ENCODE assay signal across 23 cellular contexts in the genomic region with DNA sequence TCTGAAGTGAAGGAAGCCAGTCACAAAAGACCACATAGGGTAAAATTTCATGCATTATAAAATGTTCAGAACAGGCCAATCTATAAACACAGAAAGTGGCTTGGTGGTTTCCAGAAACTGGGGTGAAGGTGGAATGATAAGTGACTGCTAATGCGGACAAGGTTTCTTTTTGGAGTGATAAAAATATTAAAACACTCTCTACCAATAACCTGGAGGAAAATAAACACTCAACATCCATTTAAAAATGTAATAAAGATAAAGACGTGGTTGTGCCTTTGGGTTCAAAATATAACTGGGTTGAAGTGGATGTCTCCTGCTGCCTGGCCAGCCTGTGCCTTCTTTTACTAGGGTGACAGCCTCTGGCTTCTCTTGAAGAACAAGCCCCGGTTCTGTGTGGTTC.
A peak's percentile ranks its signal among the peaks of the same experiment; 100 is the strongest.
DNase-seq lines count a peak whose midpoint lies in the region; ATAC-seq, FAIRE-seq and TF ChIP-seq lines count a peak whose summit lies in the region.
"Had no signal": no experiment of that assay in that cellular context is flagged by ENCODE, and none has a peak within 500 bp of the region (broad histone marks: within the 10 kb centered on the region; RNA-seq: fewer than 3 reads in every experiment).

No MANE protein-coding gene starts in this region.

- H3K27ac ChIP-seq in OCI-LY3 (ENCODE audit: low read length), result peak overlapping the region; percentile 34
- H3K27ac ChIP-seq in colonic mucosa, result peak overlapping the region; percentile 79
- peak overlapping the region in 1 of 2 donors; percentile 37 for H3K27ac ChIP-seq in small intestine (ENCODE audit: low read depth in 1 of 2, low read length in 1 of 2)
- H3K27ac ChIP-seq: GM23248 had no signal

- intact Hi-C loops in colonic mucosa (cut with DNase I), result no loop called here
- intact Hi-C loops in mucosa of descending colon (cut with DNase I, micrococcal nuclease), result no loop called here

- H3K27ac Mint-ChIP-seq in type B pancreatic cell, result no peak overlapping the region
- H3K27ac Mint-ChIP-seq: CD4-positive, alpha-beta memory T cell had no signal

- H3K79me2 ChIP-seq in OCI-LY3 (ENCODE audit: low read length), result 0 out of 2 replicates have a peak, but pooled peaks cover 4% of the 10 kb centered on the region

- H3K9me3 ChIP-seq in OCI-LY3 (ENCODE audit: insufficient read depth, low read length), result no peaks in the 10 kb centered on the region
- H3K9me3 ChIP-seq in colonic mucosa, result no peaks in the 10 kb centered on the region
- H3K9me3 ChIP-seq in mucosa of descending colon, result no peaks in the 10 kb centered on the region
- H3K9me3 ChIP-seq in small intestine (ENCODE audit: control insufficient read depth, low read depth), result no peaks in the 10 kb centered on the region
- H3K9me3 ChIP-seq: A549 had no signal

- H3K27me3 Mint-ChIP-seq in type B pancreatic cell, result peaks cover 2% of the 10 kb centered on the region

- peaks cover 83% of the 10 kb centered on the region for H3K4me1 ChIP-seq in OCI-LY3 (ENCODE audit: low read length)
- peaks cover 9% of the 10 kb centered on the region for H3K4me1 ChIP-seq in colonic mucosa
- H3K4me1 ChIP-seq in mucosa of descending colon (ENCODE audit: low read depth), result peaks cover 9% of the 10 kb centered on the region
- peaks cover 2 to 6% of the 10 kb centered on the region in 2 donors for H3K4me1 ChIP-seq in small intestine (ENCODE audit: control insufficient read depth in 2 of 2, insufficient read depth in 1 of 2, low read depth in 1 of 2, low read length in 1 of 2)

- H3K4me1 Mint-ChIP-seq in type B pancreatic cell (ENCODE audit: unreplicated experiment), result peaks cover 5% of the 10 kb centered on the region

- H3K36me3 ChIP-seq in OCI-LY3 (replicated peaks; ENCODE audit: low read depth, low read length), result no peaks in the 10 kb centered on the region
- no peaks in the 10 kb centered on the region for H3K36me3 ChIP-seq in colonic mucosa
- H3K36me3 ChIP-seq in mucosa of descending colon (ENCODE audit: low read depth), result no peaks in the 10 kb centered on the region
- H3K36me3 ChIP-seq in small intestine (ENCODE audit: control insufficient read depth in 2 of 2, insufficient read depth in 2 of 2, low read length in 2 of 2), result no peaks in the 10 kb centered on the region

- H3K4me3 Mint-ChIP-seq in type B pancreatic cell, result no peak overlapping the region
- H3K4me3 Mint-ChIP-seq: CD4-positive, alpha-beta memory T cell had no signal

- no peak for DNase-seq in colonic mucosa
- peak in 1 of 3 donors; percentile 23 for DNase-seq in mucosa of descending colon
- peak; percentile 33 for DNase-seq in small intestine
- DNase-seq in effector CD4-positive, alpha-beta T cell, result no peak
- no peak for DNase-seq in AG20443 (ENCODE audit: low spot score)
- DNase-seq in type B pancreatic cell (ENCODE audit: extremely low spot score, unreplicated experiment), result no peak
- DNase-seq: 8988T; ACHN; C1 segment of cervical spinal cord; CD4-positive, alpha-beta memory T cell; COR-L47; DMS153; DND-41; GM23248; H7; HCEC 1CT had no signal

- H3K9ac ChIP-seq in OCI-LY3 (ENCODE audit: low read length) (no peak overlapping the region), colonic mucosa (ENCODE audit: low read depth in 2 of 2, low read length in 2 of 2) (peak overlapping the region in 1 of 2 donors; percentile 40)
- H3K9ac ChIP-seq: GM23248 had no signal

- no peak for TF ChIP-seq CTCF in OCI-LY3 (IDR thresholded peaks at IDR 0.05; ENCODE audit: low read depth, low read length)
- TF ChIP-seq CTCF in colonic mucosa (IDR thresholded peaks at IDR 0.05), result no peak
- no peak for TF ChIP-seq CTCF in mucosa of descending colon (IDR thresholded peaks at IDR 0.05)
- no peak for TF ChIP-seq CTCF in type B pancreatic cell (conservative IDR thresholded peaks at IDR 0.05)

- ATAC-seq in mucosa of descending colon (peak; percentile 46), GM19035 (IDR thresholded peaks at IDR 0.05; ENCODE audit: unreplicated experiment) (no peak)
- ATAC-seq: A549 had no signal

- no peaks in the 10 kb centered on the region for H3K9me3 Mint-ChIP-seq in type B pancreatic cell
- H3K9me3 Mint-ChIP-seq: CD4-positive, alpha-beta memory T cell had no signal

- H3K4me2 ChIP-seq in OCI-LY3 (ENCODE audit: low read length), result peak overlapping the region; percentile 9; the same call in 1 of the 2 replicates

- no peaks in the 10 kb centered on the region for H4K20me1 ChIP-seq in OCI-LY3 (ENCODE audit: insufficient read depth, low read length)

- 32 to 61% (median 44%) methylated on average over 3 of the region's 3 CpGs for WGBS in small intestine, 3 donors

- no peaks in the 10 kb centered on the region for H3K27me3 ChIP-seq in OCI-LY3 (ENCODE audit: low read depth, low read length)
- no peaks in the 10 kb centered on the region for H3K27me3 ChIP-seq in colonic mucosa
- no peaks in the 10 kb centered on the region for H3K27me3 ChIP-seq in small intestine (ENCODE audit: control insufficient read depth in 2 of 2, insufficient read depth in 2 of 2, low read length in 2 of 2)

- H3K36me3 Mint-ChIP-seq in type B pancreatic cell, result no peaks in the 10 kb centered on the region
- H3K36me3 Mint-ChIP-seq: CD4-positive, alpha-beta memory T cell had no signal

- no peak for FAIRE-seq in small intestine (lab: Jason Lieb, UNC)
- FAIRE-seq: A549, G401.6, GM12892, GM19239, H1 had no signal

- no peak overlapping the region; the same call in 1 of the 2 replicates for H2AFZ ChIP-seq in OCI-LY3 (ENCODE audit: low read depth, low read length)
- H2AFZ ChIP-seq: GM23248 had no signal

- H3K4me3 ChIP-seq in OCI-LY3 (ENCODE audit: low read length), result no peak overlapping the region
- no peak overlapping the region for H3K4me3 ChIP-seq in colonic mucosa
- no peak overlapping the region for H3K4me3 ChIP-seq in mucosa of descending colon
- H3K4me3 ChIP-seq in small intestine (ENCODE audit: low read depth in 1 of 2, low read length in 2 of 2), result no peak overlapping the region
- H3K4me3 ChIP-seq: A549, GM23248 had no signal
